Comparison of ENCODE assay signal across 39 cellular contexts in genomic region chr3:22210693-22211092, GRCh38.
"Had no signal": no experiment of that assay in that cellular context is flagged by ENCODE, and none has a peak within 500 bp of the region (broad histone marks: within the 10 kb centered on the region; RNA-seq: fewer than 3 reads in every experiment).

No MANE protein-coding gene starts in this region.

- DNase-seq: activated effector memory CD4-positive, alpha-beta T cell treated with anti-CD3 and anti-CD28 coated beads, Interleukin-2, amount 50 U/mL, for 16 hours; activated effector memory CD4-positive, alpha-beta T cell treated with Interleukin-2 at 50 U/mL for 16 hours; activated gamma-delta T cell; activated gamma-delta T cell treated with Interleukin-2 at 50 U/mL for 16 hours; activated naive CD4-positive, alpha-beta T cell; activated naive CD4-positive, alpha-beta T cell treated with anti-CD3 and anti-CD28 coated beads for 36 hours; activated naive CD4-positive, alpha-beta T cell treated with anti-CD3 and anti-CD28 coated beads, Interleukin-2, amount 10 ng/mL, durations not matched to agents 7 days and 5 days; activated naive CD4-positive, alpha-beta T cell treated with anti-CD3 and anti-CD28 coated beads, Interleukin-2, amount 50 U/mL, for 16 hours; activated naive CD4-positive, alpha-beta T cell treated with Interleukin-2 at 50 U/mL for 16 hours; activated naive CD8-positive, alpha-beta T cell treated with anti-CD3 and anti-CD28 coated beads for 36 hours; activated naive CD8-positive, alpha-beta T cell treated with anti-CD3 and anti-CD28 coated beads, Interleukin-2, amount 10 ng/mL, durations not matched to agents 7 days and 5 days; activated naive CD8-positive, alpha-beta T cell treated with anti-CD3 and anti-CD28 coated beads, Interleukin-2, amount 50 U/mL, for 24 hours; activated T-cell treated with anti-CD3 and anti-CD28 coated beads, Interleukin-2, amount 50 U/mL, for 24 hours; activated T-cell treated with anti-CD3 and anti-CD28 coated beads, Interleukin-2, amount 50 U/mL, for 4 hours; activated T-cell treated with anti-CD3 and anti-CD28 coated beads, Interleukin-2, amount 50 U/mL, for 48 hours; activated T-cell treated with anti-CD3 and anti-CD28 coated beads, Interleukin-2, amount 50 U/mL, for 72 hours; adrenal gland; amniotic stem cell; amygdala; anterior cingulate cortex; aorta; body of pancreas; brain microvascular endothelial cell; caudate nucleus; central memory CD4-positive, alpha-beta T cell; cerebellar nuclear complex had no signal

- H3K4me1 ChIP-seq: adrenal gland, ascending aorta, body of pancreas, breast epithelium had no signal

- H3K27ac ChIP-seq: adrenal gland, ascending aorta, body of pancreas, brain microvascular endothelial cell, breast epithelium, cardiac muscle cell had no signal

- H3K36me3 Mint-ChIP-seq: activated naive CD4-positive, alpha-beta T cell treated with anti-CD3 and anti-CD28 coated beads, Interleukin-2, amount 10 ng/mL, durations not matched to agents 7 days and 5 days; activated naive CD4-positive, alpha-beta T cell treated with anti-CD3 and anti-CD28 coated beads, Interleukin-2, amount 50 U/mL, for 24 hours; activated naive CD8-positive, alpha-beta T cell; activated naive CD8-positive, alpha-beta T cell treated with anti-CD3 and anti-CD28 coated beads for 36 hours; activated naive CD8-positive, alpha-beta T cell treated with anti-CD3 and anti-CD28 coated beads, Interleukin-2, amount 10 ng/mL, durations not matched to agents 7 days and 5 days; brain had no signal

- H3K27me3 ChIP-seq: adrenal gland, ascending aorta, body of pancreas, brain microvascular endothelial cell, breast epithelium, cardiac muscle cell had no signal

- ATAC-seq: activated naive CD4-positive, alpha-beta T cell treated with anti-CD3 and anti-CD28 coated beads, Interleukin-2, amount 50 U/mL, for 72 hours; activated naive CD8-positive, alpha-beta T cell treated with anti-CD3 and anti-CD28 coated beads, Interleukin-2, amount 50 U/mL, for 24 hours; activated T-cell treated with anti-CD3 and anti-CD28 coated beads, Interleukin-2, amount 50 U/mL, for 4 hours; activated T-cell treated with anti-CD3 and anti-CD28 coated beads, Interleukin-2, amount 50 U/mL, for 72 hours; activated T-helper 17 cell treated with anti-CD3 and anti-CD28 coated beads, Interleukin-2, amount 50 U/mL, for 72 hours; body of pancreas had no signal

- H3K4me3 Mint-ChIP-seq: activated naive CD4-positive, alpha-beta T cell treated with anti-CD3 and anti-CD28 coated beads for 36 hours; activated naive CD4-positive, alpha-beta T cell treated with anti-CD3 and anti-CD28 coated beads, Interleukin-2, amount 10 ng/mL, durations not matched to agents 7 days and 5 days; activated naive CD4-positive, alpha-beta T cell treated with anti-CD3 and anti-CD28 coated beads, Interleukin-2, amount 50 U/mL, for 24 hours; activated naive CD8-positive, alpha-beta T cell; activated naive CD8-positive, alpha-beta T cell treated with anti-CD3 and anti-CD28 coated beads for 36 hours; activated naive CD8-positive, alpha-beta T cell treated with anti-CD3 and anti-CD28 coated beads, Interleukin-2, amount 10 ng/mL, durations not matched to agents 7 days and 5 days; activated naive CD8-positive, alpha-beta T cell treated with anti-CD3 and anti-CD28 coated beads, Interleukin-2, amount 50 U/mL, for 24 hours; activated T-cell treated with anti-CD3 and anti-CD28 coated beads, Interleukin-2, amount 50 U/mL, for 24 hours; activated T-cell treated with anti-CD3 and anti-CD28 coated beads, Interleukin-2, amount 50 U/mL, for 4 hours; activated T-cell treated with anti-CD3 and anti-CD28 coated beads, Interleukin-2, amount 50 U/mL, for 72 hours; activated T-helper 1 cell treated with anti-CD3 and anti-CD28 coated beads, Interleukin-12 subunit alpha, Interleukin-12 subunit beta, Interleukin-2, Interleukin-4 antibody, amounts not matched to agents 30 ng/mL and 10 ng/mL and 1 ng/mL, durations not matched to agents 14 hours and 24 hours and 36 hours; activated T-helper 17 cell treated with anti-CD3 and anti-CD28 coated beads, Interleukin-2, amount 50 U/mL, for 72 hours; brain; central memory CD8-positive, alpha-beta T cell had no signal

- H3K27me3 Mint-ChIP-seq: activated naive CD4-positive, alpha-beta T cell treated with anti-CD3 and anti-CD28 coated beads, Interleukin-2, amount 10 ng/mL, durations not matched to agents 7 days and 5 days; activated naive CD4-positive, alpha-beta T cell treated with anti-CD3 and anti-CD28 coated beads, Interleukin-2, amount 50 U/mL, for 24 hours; activated naive CD8-positive, alpha-beta T cell; activated naive CD8-positive, alpha-beta T cell treated with anti-CD3 and anti-CD28 coated beads for 36 hours; activated naive CD8-positive, alpha-beta T cell treated with anti-CD3 and anti-CD28 coated beads, Interleukin-2, amount 10 ng/mL, durations not matched to agents 7 days and 5 days; activated naive CD8-positive, alpha-beta T cell treated with anti-CD3 and anti-CD28 coated beads, Interleukin-2, amount 50 U/mL, for 24 hours; activated T-cell treated with anti-CD3 and anti-CD28 coated beads, Interleukin-2, amount 50 U/mL, for 24 hours; activated T-helper 17 cell treated with anti-CD3 and anti-CD28 coated beads, Interleukin-2, amount 50 U/mL, for 72 hours; brain; central memory CD8-positive, alpha-beta T cell had no signal

- H3K36me3 ChIP-seq: adrenal gland, ascending aorta, brain microvascular endothelial cell, breast epithelium, cardiac muscle cell had no signal

- H3K4me3 ChIP-seq: adrenal gland, ascending aorta, body of pancreas, breast epithelium, cardiac muscle cell had no signal

- H3K9me3 ChIP-seq: adrenal gland, ascending aorta, body of pancreas, breast epithelium had no signal

- H3K27ac Mint-ChIP-seq: activated naive CD4-positive, alpha-beta T cell treated with anti-CD3 and anti-CD28 coated beads for 36 hours; activated naive CD4-positive, alpha-beta T cell treated with anti-CD3 and anti-CD28 coated beads, Interleukin-2, amount 10 ng/mL, durations not matched to agents 7 days and 5 days; activated naive CD4-positive, alpha-beta T cell treated with anti-CD3 and anti-CD28 coated beads, Interleukin-2, amount 50 U/mL, for 24 hours; activated naive CD4-positive, alpha-beta T cell treated with anti-CD3 and anti-CD28 coated beads, Interleukin-2, amount 50 U/mL, for 72 hours; activated naive CD8-positive, alpha-beta T cell; activated naive CD8-positive, alpha-beta T cell treated with anti-CD3 and anti-CD28 coated beads for 36 hours; activated naive CD8-positive, alpha-beta T cell treated with anti-CD3 and anti-CD28 coated beads, Interleukin-2, amount 10 ng/mL, durations not matched to agents 7 days and 5 days; activated naive CD8-positive, alpha-beta T cell treated with anti-CD3 and anti-CD28 coated beads, Interleukin-2, amount 50 U/mL, for 24 hours; activated T-cell treated with anti-CD3 and anti-CD28 coated beads, Interleukin-2, amount 50 U/mL, for 24 hours; activated T-cell treated with anti-CD3 and anti-CD28 coated beads, Interleukin-2, amount 50 U/mL, for 72 hours; activated T-helper 1 cell treated with anti-CD3 and anti-CD28 coated beads, Interleukin-12 subunit alpha, Interleukin-12 subunit beta, Interleukin-2, Interleukin-4 antibody, amounts not matched to agents 30 ng/mL and 10 ng/mL and 1 ng/mL, durations not matched to agents 14 hours and 24 hours and 36 hours; activated T-helper 17 cell treated with anti-CD3 and anti-CD28 coated beads, Interleukin-2, amount 50 U/mL, for 72 hours; activated T-helper 2 cell treated with anti-CD3 and anti-CD28 coated beads, Interferon-gamma antibody, Interleukin-2, Interleukin-4, amounts not matched to agents 10 μg/mL and 5 μg/mL and 100 μg/mL, durations not matched to agents 14 hours and 24 hours and 36 hours; brain had no signal

- H3K4me1 Mint-ChIP-seq: activated naive CD4-positive, alpha-beta T cell treated with anti-CD3 and anti-CD28 coated beads, Interleukin-2, amount 10 ng/mL, durations not matched to agents 7 days and 5 days; activated naive CD4-positive, alpha-beta T cell treated with anti-CD3 and anti-CD28 coated beads, Interleukin-2, amount 50 U/mL, for 24 hours; activated naive CD8-positive, alpha-beta T cell treated with anti-CD3 and anti-CD28 coated beads for 36 hours; activated naive CD8-positive, alpha-beta T cell treated with anti-CD3 and anti-CD28 coated beads, Interleukin-2, amount 10 ng/mL, durations not matched to agents 7 days and 5 days; activated naive CD8-positive, alpha-beta T cell treated with anti-CD3 and anti-CD28 coated beads, Interleukin-2, amount 50 U/mL, for 24 hours; activated T-helper 17 cell treated with anti-CD3 and anti-CD28 coated beads, Interleukin-2, amount 50 U/mL, for 72 hours; brain; central memory CD8-positive, alpha-beta T cell had no signal

- FAIRE-seq: astrocyte, bronchial epithelial cell had no signal

- H3K9me3 Mint-ChIP-seq: activated naive CD4-positive, alpha-beta T cell treated with anti-CD3 and anti-CD28 coated beads, Interleukin-2, amount 10 ng/mL, durations not matched to agents 7 days and 5 days; activated naive CD4-positive, alpha-beta T cell treated with anti-CD3 and anti-CD28 coated beads, Interleukin-2, amount 50 U/mL, for 24 hours; activated naive CD8-positive, alpha-beta T cell treated with anti-CD3 and anti-CD28 coated beads, Interleukin-2, amount 10 ng/mL, durations not matched to agents 7 days and 5 days; activated T-helper 1 cell treated with anti-CD3 and anti-CD28 coated beads, Interleukin-12 subunit alpha, Interleukin-12 subunit beta, Interleukin-2, Interleukin-4 antibody, amounts not matched to agents 30 ng/mL and 10 ng/mL and 1 ng/mL, durations not matched to agents 14 hours and 24 hours and 36 hours had no signal
